Comparison of ENCODE assay signal across 1 cellular context in the genomic region with DNA sequence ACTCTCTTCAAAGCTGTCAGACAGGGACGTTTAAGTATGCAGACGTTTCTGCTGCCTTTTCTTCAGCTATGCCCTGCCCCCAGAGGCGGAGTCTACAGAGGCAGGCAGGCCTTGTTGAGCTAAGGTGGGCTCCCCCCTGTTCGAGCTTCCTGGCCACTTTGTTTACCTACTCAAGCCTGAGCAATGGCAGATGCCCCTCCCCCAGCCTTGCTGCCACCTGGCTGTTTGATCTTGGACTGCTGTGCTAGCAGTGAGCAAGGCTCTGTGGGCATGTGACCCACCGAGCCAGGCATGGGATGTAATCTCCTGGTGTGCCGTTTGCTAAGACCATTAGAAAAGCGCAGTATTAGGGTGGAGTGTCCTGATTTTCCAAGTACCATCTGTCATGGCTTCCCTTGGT.
TF ChIP-seq lines count a peak whose summit lies in the region.

No MANE protein-coding gene starts in this region.

TF ChIP-seq in WTC11, 78 proteins besides CTCF, POLR2A, EP300 and RAD21 (continued from another document):
- TF ChIP-seq, protein P1, sequence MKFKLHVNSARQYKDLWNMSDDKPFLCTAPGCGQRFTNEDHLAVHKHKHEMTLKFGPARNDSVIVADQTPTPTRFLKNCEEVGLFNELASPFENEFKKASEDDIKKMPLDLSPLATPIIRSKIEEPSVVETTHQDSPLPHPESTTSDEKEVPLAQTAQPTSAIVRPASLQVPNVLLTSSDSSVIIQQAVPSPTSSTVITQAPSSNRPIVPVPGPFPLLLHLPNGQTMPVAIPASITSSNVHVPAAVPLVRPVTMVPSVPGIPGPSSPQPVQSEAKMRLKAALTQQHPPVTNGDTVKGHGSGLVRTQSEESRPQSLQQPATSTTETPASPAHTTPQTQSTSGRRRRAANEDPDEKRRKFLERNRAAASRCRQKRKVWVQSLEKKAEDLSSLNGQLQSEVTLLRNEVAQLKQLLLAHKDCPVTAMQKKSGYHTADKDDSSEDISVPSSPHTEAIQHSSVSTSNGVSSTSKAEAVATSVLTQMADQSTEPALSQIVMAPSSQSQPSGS (CRISPR knock-in tag; IDR thresholded peaks at IDR 0.05; ENCODE audit: borderline replicate concordance, low read depth): no peak
- TF ChIP-seq ZNF416 (CRISPR knock-in tag; IDR thresholded peaks at IDR 0.05) (no peak), ZNF263 (CRISPR knock-in tag; IDR thresholded peaks at IDR 0.05; ENCODE audit: low read depth) (no peak), OVOL2 (CRISPR knock-in tag; IDR thresholded peaks at IDR 0.05; ENCODE audit: borderline replicate concordance) (no peak), NFE2L1 (CRISPR knock-in tag; IDR thresholded peaks at IDR 0.05) (no peak), FOXJ3 (CRISPR knock-in tag; IDR thresholded peaks at IDR 0.05; ENCODE audit: borderline replicate concordance) (no peak), MYBL2 (CRISPR knock-in tag; IDR thresholded peaks at IDR 0.05) (no peak), FOXK1 (CRISPR knock-in tag; IDR thresholded peaks at IDR 0.05) (peak; percentile 73), NFATC4 (CRISPR knock-in tag; IDR thresholded peaks at IDR 0.05) (no peak), ATF1 (CRISPR knock-in tag; IDR thresholded peaks at IDR 0.05) (no peak), RORB (CRISPR knock-in tag; IDR thresholded peaks at IDR 0.05) (no peak), ZBTB43 (CRISPR knock-in tag; IDR thresholded peaks at IDR 0.05) (no peak), ZNF423 (CRISPR knock-in tag; IDR thresholded peaks at IDR 0.05) (no peak)
- TF ChIP-seq, protein P2, sequence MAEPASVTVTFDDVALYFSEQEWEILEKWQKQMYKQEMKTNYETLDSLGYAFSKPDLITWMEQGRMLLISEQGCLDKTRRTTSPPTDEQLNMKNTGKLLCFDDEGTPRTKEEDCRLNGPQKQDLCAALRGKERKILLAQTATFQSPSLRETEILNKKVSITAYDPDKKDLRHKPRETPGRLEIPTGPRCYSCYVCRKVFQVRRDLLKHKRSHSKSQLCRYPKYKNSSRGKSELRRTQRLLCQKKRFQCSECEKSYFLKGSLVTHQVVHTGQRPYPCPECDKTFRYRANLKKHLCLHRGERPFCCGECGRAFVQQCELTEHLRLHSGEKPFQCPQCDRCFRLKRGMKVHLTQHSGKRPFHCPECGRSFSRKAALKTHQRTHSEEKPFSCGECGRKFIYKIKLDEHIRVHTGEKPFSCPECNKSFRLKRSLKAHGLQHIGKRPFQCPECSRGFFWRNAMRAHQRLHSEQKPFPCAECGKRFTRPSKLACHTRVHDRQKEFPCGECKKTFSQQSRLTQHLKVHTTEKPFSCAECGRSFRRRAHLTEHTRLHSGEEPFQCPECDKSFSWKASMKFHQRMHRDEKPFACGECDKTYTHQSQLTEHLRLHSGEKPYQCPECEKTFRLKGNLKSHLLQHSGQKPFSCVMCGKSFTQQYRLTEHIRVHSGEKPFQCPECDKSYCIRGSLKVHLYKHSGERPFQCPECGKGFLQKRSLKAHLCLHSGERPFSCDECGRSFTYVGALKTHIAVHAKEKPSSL (CRISPR knock-in tag; conservative IDR thresholded peaks at IDR 0.05): no peak
- TF ChIP-seq, protein P3, sequence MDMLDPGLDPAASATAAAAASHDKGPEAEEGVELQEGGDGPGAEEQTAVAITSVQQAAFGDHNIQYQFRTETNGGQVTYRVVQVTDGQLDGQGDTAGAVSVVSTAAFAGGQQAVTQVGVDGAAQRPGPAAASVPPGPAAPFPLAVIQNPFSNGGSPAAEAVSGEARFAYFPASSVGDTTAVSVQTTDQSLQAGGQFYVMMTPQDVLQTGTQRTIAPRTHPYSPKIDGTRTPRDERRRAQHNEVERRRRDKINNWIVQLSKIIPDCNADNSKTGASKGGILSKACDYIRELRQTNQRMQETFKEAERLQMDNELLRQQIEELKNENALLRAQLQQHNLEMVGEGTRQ (CRISPR knock-in tag; IDR thresholded peaks at IDR 0.05): peak; percentile 70
